8 cellular contexts compared by ENCODE assay signal in genomic region chr17:43530303-43531081, GRCh38. TPM values are rescaled to one million over a fixed set of nuclear protein-coding genes. Genes with fewer than 3 reads are reported as not detected.
DNase-seq lines count a peak whose midpoint lies in the region; ATAC-seq, FAIRE-seq and TF ChIP-seq lines count a peak whose summit lies in the region.

No MANE protein-coding gene starts in this region.

- dilution Hi-C loops in keratinocyte (cut with MboI; ENCODE audit: extremely low pct_ligation_motif_present, low sequenced_read_pairs): no loop called here

- H3K36me3 ChIP-seq in K562 (ENCODE audit: control insufficient read depth, insufficient read depth, low read length) (peaks cover 62% of the 10 kb centered on the region), keratinocyte (ENCODE audit: control insufficient read depth in 2 of 2, extremely low read depth in 1 of 2, insufficient read depth in 2 of 2, low read length in 2 of 2) (peaks cover 17 to 47% of the 10 kb centered on the region in 2 experiments)

- BruUV-seq in K562 (replicated peaks; lab: Mats Ljungman, UMichigan): no TSS peak

- H4K20me1 ChIP-seq in K562 (replicated peaks; ENCODE audit: control insufficient read depth, insufficient read depth, low read length): 0 out of 2 replicates have a peak, but pooled peaks cover 3% of the 10 kb centered on the region
- no peaks in the 10 kb centered on the region for H4K20me1 ChIP-seq in keratinocyte (ENCODE audit: control insufficient read depth, extremely low read depth, insufficient read depth, low read length)

- H3K27me3 ChIP-seq in K562 (ENCODE audit: control insufficient read depth in 2 of 2, insufficient read depth in 2 of 2, low read length in 2 of 2) (no peaks in the 10 kb centered on the region), keratinocyte (ENCODE audit: control insufficient read depth, extremely low read depth, insufficient read depth, low read length) (no peaks in the 10 kb centered on the region)

- TF ChIP-seq EP300 in K562 (IDR thresholded peaks at IDR 0.05; ENCODE audit: low read length): no peak

- H3K9ac ChIP-seq in K562 (ENCODE audit: insufficient read depth in 1 of 2, low read depth in 2 of 2, low read length in 2 of 2) (peak overlapping the region; percentile 66 to 86), keratinocyte (ENCODE audit: control insufficient read depth, extremely low read depth, insufficient read depth, low read length) (peak overlapping the region; percentile 22)

- H3K27ac ChIP-seq in K562 (ENCODE audit: extremely low read depth, low read depth, low read length) (peak overlapping the region; percentile 88), keratinocyte (ENCODE audit: control insufficient read depth, insufficient read depth, low read length) (no peak overlapping the region)

- no peaks in the 10 kb centered on the region for H3K27me3 Mint-ChIP-seq in type B pancreatic cell
- no peaks in the 10 kb centered on the region for H3K27me3 Mint-ChIP-seq in activated CD8-positive, alpha-beta T cell treated with anti-CD3 and anti-CD28 coated beads, Interleukin-2, amount 10 ng/mL, durations not matched to agents 7 days and 5 days (ENCODE audit: low read depth)

- no peak for TF ChIP-seq RAD21 in K562 (CRISPR knock-in tag; conservative IDR thresholded peaks at IDR 0.05 in 1 of 2, IDR thresholded peaks at IDR 0.05 in 1 of 2)

- peaks cover 26% of the 10 kb centered on the region for H3K4me1 Mint-ChIP-seq in type B pancreatic cell (ENCODE audit: unreplicated experiment)
- peaks cover 11% of the 10 kb centered on the region for H3K4me1 Mint-ChIP-seq in activated CD8-positive, alpha-beta T cell treated with anti-CD3 and anti-CD28 coated beads, Interleukin-2, amount 10 ng/mL, durations not matched to agents 7 days and 5 days (ENCODE audit: low read depth)

- H3K9me3 ChIP-seq in K562 (replicated peaks; ENCODE audit: control insufficient read depth, insufficient read depth, low read depth, low read length) (no peaks in the 10 kb centered on the region), keratinocyte (ENCODE audit: control insufficient read depth, low read depth, low read length) (no peaks in the 10 kb centered on the region)

- FAIRE-seq in K562 (lab: Jason Lieb, UNC) (peak; percentile 86), keratinocyte (lab: Jason Lieb, UNC) (peak; percentile 5)

- POLR2A ChIA-PET in K562 (lab: Yijun Ruan, JAX): interaction anchor here (0.9 to 2.2 kb wide), 3 partner anchors 8 to 26 kb away, joined by 4 to 7 read pairs (median 6); partner anchors contain the start of gene ETV4
- POLR2A ChIA-PET in activated CD8-positive, alpha-beta T cell treated with anti-CD3 and anti-CD28 coated beads, Interleukin-2, amount 10 ng/mL, durations not matched to agents 7 days and 5 days (lab: Charles Lee): no interaction called here

- H3K4me3 ChIP-seq in AG10803 (ENCODE audit: low read length) (peak overlapping the region; percentile 20), K562 (no peak overlapping the region), keratinocyte (ENCODE audit: control insufficient read depth in 2 of 3, extremely low read depth in 1 of 3, insufficient read depth in 2 of 3, low read depth in 1 of 3, low read length in 3 of 3) (no peak overlapping the region)

- TF ChIP-seq CTCF in AG10803 (conservative IDR thresholded peaks at IDR 0.05; ENCODE audit: low read length) (no peak), K562 (IDR thresholded peaks at IDR 0.05 in 2 of 3, conservative IDR thresholded peaks at IDR 0.05 in 1 of 3; ENCODE audit: insufficient read depth in 2 of 3, low read depth in 1 of 3, low read length in 3 of 3) (no peak), keratinocyte (optimal IDR thresholded peaks at IDR 0.05 in 1 of 3, IDR thresholded peaks at IDR 0.05 in 1 of 3, conservative IDR thresholded peaks at IDR 0.05 in 1 of 3; ENCODE audit: extremely low read depth in 1 of 3, insufficient read depth in 2 of 3, low read length in 3 of 3) (no peak), type B pancreatic cell (conservative IDR thresholded peaks at IDR 0.05) (no peak)

- H3K4me1 ChIP-seq in K562 (replicated peaks in 1 of 2; ENCODE audit: control insufficient read depth in 2 of 2, insufficient read depth in 2 of 2, low read length in 2 of 2) (peaks cover 25 to 33% of the 10 kb centered on the region in 2 experiments), keratinocyte (ENCODE audit: control insufficient read depth, extremely low read depth, insufficient read depth, low read length) (peaks cover 7% of the 10 kb centered on the region)

- CTCF ChIA-PET in K562 (lab: Yijun Ruan, JAX; ENCODE audit: low intra/inter-chr PET ratio): no interaction called here
- CTCF ChIA-PET in activated CD8-positive, alpha-beta T cell treated with anti-CD3 and anti-CD28 coated beads, Interleukin-2, amount 10 ng/mL, durations not matched to agents 7 days and 5 days (lab: Charles Lee): interaction anchor here (1.2 to 1.4 kb wide), 2 partner anchors 10 to 235 kb away, joined by 3 to 4 read pairs; no protein-coding TSS in a partner anchor

- in situ Hi-C loops in K562 (cut with MboI): no loop called here

- H3K4me2 ChIP-seq in K562 (ENCODE audit: insufficient read depth, low read length): peak overlapping the region; percentile 72
- H3K4me2 ChIP-seq in keratinocyte (ENCODE audit: control insufficient read depth, extremely low read depth, insufficient read depth, low read depth, low read length): no peak overlapping the region

- H2AFZ ChIP-seq in K562 (ENCODE audit: low read depth, low read length): peak overlapping the region; percentile 94
- H2AFZ ChIP-seq in keratinocyte (ENCODE audit: control insufficient read depth, low read length): no peak overlapping the region

- H3K9me3 Mint-ChIP-seq in type B pancreatic cell: no peaks in the 10 kb centered on the region
- H3K9me3 Mint-ChIP-seq in activated CD8-positive, alpha-beta T cell treated with anti-CD3 and anti-CD28 coated beads, Interleukin-2, amount 10 ng/mL, durations not matched to agents 7 days and 5 days (ENCODE audit: insufficient read depth): no peaks in the 10 kb centered on the region

- H3K9me1 ChIP-seq in K562 (ENCODE audit: control insufficient read depth, insufficient read depth, low read length): peaks cover 5% of the 10 kb centered on the region
- no peaks in the 10 kb centered on the region for H3K9me1 ChIP-seq in keratinocyte (ENCODE audit: control insufficient read depth, extremely low read depth, insufficient read depth, low read length)

- WGBS in K562 (ENCODE audit: insufficient coverage, low coverage, missing lambda C conversion rate): 19% methylated on average over 18 of the region's 23 CpGs

- H3K4me3 Mint-ChIP-seq in type B pancreatic cell: peak overlapping the region; percentile 74
- no peak overlapping the region for H3K4me3 Mint-ChIP-seq in activated CD8-positive, alpha-beta T cell treated with anti-CD3 and anti-CD28 coated beads, Interleukin-2, amount 10 ng/mL, durations not matched to agents 7 days and 5 days

- H3K36me3 Mint-ChIP-seq in type B pancreatic cell: peaks cover 8% of the 10 kb centered on the region
- peaks cover 6% of the 10 kb centered on the region for H3K36me3 Mint-ChIP-seq in activated CD8-positive, alpha-beta T cell treated with anti-CD3 and anti-CD28 coated beads, Interleukin-2, amount 10 ng/mL, durations not matched to agents 7 days and 5 days (ENCODE audit: low read depth)

- intact Hi-C loops in K562 (cut with micrococcal nuclease): no loop called here

- peak; percentile 69 for ATAC-seq in K562
- no peak for ATAC-seq in activated CD8-positive, alpha-beta T cell treated with anti-CD3 and anti-CD28 coated beads, Interleukin-2, amount 10 ng/mL, durations not matched to agents 7 days and 5 days
- ATAC-seq in GM21717 (IDR thresholded peaks at IDR 0.05; ENCODE audit: unreplicated experiment): no peak
- ATAC-seq in HG02852 (IDR thresholded peaks at IDR 0.05; ENCODE audit: unreplicated experiment): no peak

- peak; percentile 70 for TF ChIP-seq POLR2A in K562 (conservative IDR thresholded peaks at IDR 0.05)

- H3K27ac Mint-ChIP-seq in type B pancreatic cell: peak overlapping the region; percentile 85
- H3K27ac Mint-ChIP-seq in activated CD8-positive, alpha-beta T cell treated with anti-CD3 and anti-CD28 coated beads, Interleukin-2, amount 10 ng/mL, durations not matched to agents 7 days and 5 days: no peak overlapping the region

- DNase-seq in AG10803 (ENCODE audit: low read depth) (peak; percentile 72), NCI-H1694 treated with DMSO at 0.1 percent for 48 hours (lab: John Stamatoyannopoulos, UW) (peak; percentile 66), K562 (ENCODE audit: extremely low read depth in 1 of 4, low spot score in 3 of 4) (peak; percentile 49 to 89 (median 61)), keratinocyte (ENCODE audit: low read depth, low spot score) (no peak), type B pancreatic cell (ENCODE audit: extremely low spot score, unreplicated experiment) (peak; percentile 91)
- DNase-seq in activated CD8-positive, alpha-beta T cell treated with anti-CD3 and anti-CD28 coated beads, Interleukin-2, amount 10 ng/mL, durations not matched to agents 7 days and 5 days: no peak

- H3K79me2 ChIP-seq in K562 (ENCODE audit: control insufficient read depth, insufficient read depth, low read length): no peaks in the 10 kb centered on the region
- H3K79me2 ChIP-seq in keratinocyte (ENCODE audit: control insufficient read depth, insufficient read depth, low read length): no peaks in the 10 kb centered on the region

RNA-seq across cellular contexts. Expression of gene ETV4, which starts 15.6 kb away (rescaled TPM):
- 23.1 and 47.9 TPM in 2 replicates for total RNA-seq in K562 (2011; cell fraction: chromatin; rRNA removed; ENCODE audit: low replicate concordance)
- 29.0 and 36.8 TPM in 2 replicates for total RNA-seq in K562 (2011; cell fraction: nucleolus; rRNA removed)
- 31.4 and 33.5 TPM in 2 replicates for total RNA-seq in K562 (2011; cell fraction: nucleoplasm; rRNA removed)
- total RNA-seq in K562 (2014; rRNA removed) (49.5 and 73.9 TPM in 2 replicates), K562 (2014; rRNA removed; fragmentation: Illumina TruSeq; extraction: Trizol) (16.6 and 19.8 TPM in 2 replicates), K562 (2015; rRNA removed; fragmentation: Illumina TruSeq; extraction: Trizol) (27.7 and 28.2 TPM in 2 replicates), K562 (2021) (65.2 and 66.3 TPM in 2 replicates), type B pancreatic cell (ENCODE audit: low replicate concordance) (18.3 and 28.2 TPM in 2 replicates)
- polyA plus RNA-seq in K562 (2011; rRNA removed) (27.0 and 35.6 TPM in 2 replicates), K562 (2014; fragmentation: Illumina TruSeq; extraction: Trizol) (64.1 and 67.3 TPM in 2 replicates), K562 (2014; fragmentation: Nextera tagmentation; extraction: Ambion mirVana) (1 to 10 TPM; 5.5 to 7.6 TPM), K562 (2014; rRNA removed) (45.4 and 47.1 TPM in 2 replicates), keratinocyte (20.9 to 49.7 TPM (median 33.6 TPM) in 3 replicates)
- polyA plus RNA-seq in K562 (2011; cell fraction: cytosol; rRNA removed): 29.9 and 46.7 TPM in 2 replicates
- 47.1 and 79.3 TPM in 2 replicates for polyA plus RNA-seq in K562 (2011; cell fraction: nucleus; rRNA removed)
- polyA plus RNA-seq in K562 (2012): 52.8 and 66.3 TPM in 2 replicates
- polyA minus RNA-seq in K562 (2011; rRNA and poly(A)+ RNA removed): 16.2 and 16.4 TPM in 2 replicates
- polyA minus RNA-seq in K562 (2011; cell fraction: cytosol; rRNA and poly(A)+ RNA removed): 24.0 and 25.6 TPM in 2 replicates
- polyA minus RNA-seq in K562 (2011; cell fraction: nucleus; rRNA and poly(A)+ RNA removed): 8.8 and 11.0 TPM in 2 replicates
- 12.1 TPM for polyA plus RNA-seq in keratinocyte (2011; ENCODE audit: low read depth)
- polyA plus RNA-seq in keratinocyte (2011; cell fraction: cytosol; rRNA removed): 20.1 and 31.5 TPM in 2 replicates
- 31.1 and 41.0 TPM in 2 replicates for polyA plus RNA-seq in keratinocyte (2011; cell fraction: nucleus; rRNA removed)
- 25.3 and 57.1 TPM in 2 replicates for polyA plus RNA-seq in keratinocyte (2012; ENCODE audit: low replicate concordance)
- polyA minus RNA-seq in keratinocyte: 23.2 to 57.2 TPM (median 36.7 TPM) in 3 replicates
- polyA minus RNA-seq in keratinocyte (2011; cell fraction: cytosol; rRNA and poly(A)+ RNA removed): 34.0 TPM
- 13.2 TPM in 2 replicates for polyA minus RNA-seq in keratinocyte (2011; cell fraction: nucleus; rRNA and poly(A)+ RNA removed)
- 1 to 10 TPM; 2.7 to 3.9 TPM for total RNA-seq in activated CD8-positive, alpha-beta T cell treated with anti-CD3 and anti-CD28 coated beads, Interleukin-2, amount 10 ng/mL, durations not matched to agents 7 days and 5 days

RNA-seq across cellular contexts. Expression of gene DHX8, which starts 46.7 kb away (rescaled TPM):
- 44.2 and 47.1 TPM in 2 replicates for total RNA-seq in K562 (2011; cell fraction: chromatin; rRNA removed; ENCODE audit: low replicate concordance)
- total RNA-seq in K562 (2011; cell fraction: nucleolus; rRNA removed): 25.9 and 26.3 TPM in 2 replicates
- total RNA-seq in K562 (2011; cell fraction: nucleoplasm; rRNA removed): 27.6 and 28.8 TPM in 2 replicates
- 26.1 and 29.3 TPM in 2 replicates for total RNA-seq in K562 (2014; rRNA removed)
- 26.5 and 28.3 TPM in 2 replicates for total RNA-seq in K562 (2014; rRNA removed; fragmentation: Illumina TruSeq; extraction: Trizol)
- 25.6 and 29.2 TPM in 2 replicates for total RNA-seq in K562 (2015; rRNA removed; fragmentation: Illumina TruSeq; extraction: Trizol)
- 32.4 and 42.5 TPM in 2 replicates for total RNA-seq in K562 (2021)
- polyA plus RNA-seq in K562 (2011; rRNA removed): 21.7 and 22.7 TPM in 2 replicates
- 19.2 and 23.4 TPM in 2 replicates for polyA plus RNA-seq in K562 (2011; cell fraction: cytosol; rRNA removed)
- polyA plus RNA-seq in K562 (2011; cell fraction: nucleus; rRNA removed): 19.4 and 19.6 TPM in 2 replicates
- polyA plus RNA-seq in K562 (2012): 17.2 and 19.9 TPM in 2 replicates
- 27.2 and 27.7 TPM in 2 replicates for polyA plus RNA-seq in K562 (2014; fragmentation: Illumina TruSeq; extraction: Trizol)
- polyA plus RNA-seq in K562 (2014; fragmentation: Nextera tagmentation; extraction: Ambion mirVana): 10 to 100 TPM; 23.1 to 24.5 TPM
- polyA plus RNA-seq in K562 (2014; rRNA removed): 16.7 TPM in 2 replicates
- 57.1 and 57.6 TPM in 2 replicates for polyA minus RNA-seq in K562 (2011; rRNA and poly(A)+ RNA removed)
- polyA minus RNA-seq in K562 (2011; cell fraction: cytosol; rRNA and poly(A)+ RNA removed): 21.8 and 23.5 TPM in 2 replicates
- 13.1 and 18.3 TPM in 2 replicates for polyA minus RNA-seq in K562 (2011; cell fraction: nucleus; rRNA and poly(A)+ RNA removed)
- 25.2 to 32.4 TPM (median 30.1 TPM) in 3 replicates for polyA plus RNA-seq in keratinocyte
- 43.2 TPM for polyA plus RNA-seq in keratinocyte (2011; ENCODE audit: low read depth)
- polyA plus RNA-seq in keratinocyte (2011; cell fraction: cytosol; rRNA removed): 21.2 and 25.9 TPM in 2 replicates
- polyA plus RNA-seq in keratinocyte (2011; cell fraction: nucleus; rRNA removed): 50.0 and 52.1 TPM in 2 replicates
- polyA plus RNA-seq in keratinocyte (2012; ENCODE audit: low replicate concordance): 21.6 and 30.5 TPM in 2 replicates
- polyA minus RNA-seq in keratinocyte: 33.1 to 75.5 TPM (median 60.5 TPM) in 3 replicates
- polyA minus RNA-seq in keratinocyte (2011; cell fraction: cytosol; rRNA and poly(A)+ RNA removed): 24.9 TPM
- 40.2 and 54.8 TPM in 2 replicates for polyA minus RNA-seq in keratinocyte (2011; cell fraction: nucleus; rRNA and poly(A)+ RNA removed)
- total RNA-seq in type B pancreatic cell (ENCODE audit: low replicate concordance): 50.1 and 56.8 TPM in 2 replicates
- 10 to 100 TPM; 52.7 to 56.4 TPM for total RNA-seq in activated CD8-positive, alpha-beta T cell treated with anti-CD3 and anti-CD28 coated beads, Interleukin-2, amount 10 ng/mL, durations not matched to agents 7 days and 5 days

Comparison
In these comparisons a context has a peak if more than half of its experiments do, and no peak if none do; other contexts are left out.
1. DNase-seq: peak in AG10803 (single experiment), NCI-H1694 treated with DMSO at 0.1 percent for 48 hours (single experiment), K562 (4 of 4) and type B pancreatic cell (single experiment); none in keratinocyte (single experiment) and activated CD8-positive, alpha-beta T cell treated with anti-CD3 and anti-CD28 coated beads, Interleukin-2, amount 10 ng/mL, durations not matched to agents 7 days and 5 days (single experiment).